Comparison of ENCODE assay signal across 1 cellular context in the genomic region with DNA sequence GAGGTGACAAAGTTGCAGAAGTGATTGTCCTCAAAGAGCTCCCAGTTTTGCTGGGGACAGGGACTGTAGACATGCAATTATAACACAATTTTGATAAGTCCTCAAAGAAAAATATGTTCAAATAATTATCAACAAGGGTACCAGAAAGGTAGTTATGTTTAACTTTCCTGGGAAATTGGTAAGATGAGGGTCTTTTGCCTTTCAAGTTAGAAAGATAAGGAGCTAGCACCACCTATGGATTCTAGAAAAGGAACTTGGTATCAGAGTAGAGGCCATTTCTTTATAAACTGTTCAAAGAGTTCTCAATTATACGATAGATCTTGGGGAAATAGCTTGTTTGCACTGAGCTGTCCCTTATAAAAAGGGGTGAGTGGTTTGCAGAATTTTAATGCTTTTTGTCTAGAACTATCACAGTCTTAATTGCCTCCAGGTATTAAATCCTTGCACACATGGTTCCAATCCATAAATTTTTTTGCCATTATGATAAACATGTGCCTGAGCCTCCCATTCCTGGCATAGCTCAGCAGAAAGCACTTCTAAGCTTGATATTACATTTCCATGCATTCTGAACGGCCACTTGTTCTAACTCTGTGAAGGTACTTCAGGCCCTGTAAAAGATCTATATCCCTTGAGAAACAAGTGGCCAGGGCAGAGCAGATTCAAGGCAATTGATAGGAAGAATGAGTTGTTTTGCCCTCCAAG.
TF ChIP-seq lines count a peak whose summit lies in the region.

No MANE protein-coding gene starts in this region.

TF ChIP-seq in neural cell, 6 proteins besides CTCF, POLR2A, EP300 and RAD21 (continued from another document):
- TF ChIP-seq, protein P1, sequence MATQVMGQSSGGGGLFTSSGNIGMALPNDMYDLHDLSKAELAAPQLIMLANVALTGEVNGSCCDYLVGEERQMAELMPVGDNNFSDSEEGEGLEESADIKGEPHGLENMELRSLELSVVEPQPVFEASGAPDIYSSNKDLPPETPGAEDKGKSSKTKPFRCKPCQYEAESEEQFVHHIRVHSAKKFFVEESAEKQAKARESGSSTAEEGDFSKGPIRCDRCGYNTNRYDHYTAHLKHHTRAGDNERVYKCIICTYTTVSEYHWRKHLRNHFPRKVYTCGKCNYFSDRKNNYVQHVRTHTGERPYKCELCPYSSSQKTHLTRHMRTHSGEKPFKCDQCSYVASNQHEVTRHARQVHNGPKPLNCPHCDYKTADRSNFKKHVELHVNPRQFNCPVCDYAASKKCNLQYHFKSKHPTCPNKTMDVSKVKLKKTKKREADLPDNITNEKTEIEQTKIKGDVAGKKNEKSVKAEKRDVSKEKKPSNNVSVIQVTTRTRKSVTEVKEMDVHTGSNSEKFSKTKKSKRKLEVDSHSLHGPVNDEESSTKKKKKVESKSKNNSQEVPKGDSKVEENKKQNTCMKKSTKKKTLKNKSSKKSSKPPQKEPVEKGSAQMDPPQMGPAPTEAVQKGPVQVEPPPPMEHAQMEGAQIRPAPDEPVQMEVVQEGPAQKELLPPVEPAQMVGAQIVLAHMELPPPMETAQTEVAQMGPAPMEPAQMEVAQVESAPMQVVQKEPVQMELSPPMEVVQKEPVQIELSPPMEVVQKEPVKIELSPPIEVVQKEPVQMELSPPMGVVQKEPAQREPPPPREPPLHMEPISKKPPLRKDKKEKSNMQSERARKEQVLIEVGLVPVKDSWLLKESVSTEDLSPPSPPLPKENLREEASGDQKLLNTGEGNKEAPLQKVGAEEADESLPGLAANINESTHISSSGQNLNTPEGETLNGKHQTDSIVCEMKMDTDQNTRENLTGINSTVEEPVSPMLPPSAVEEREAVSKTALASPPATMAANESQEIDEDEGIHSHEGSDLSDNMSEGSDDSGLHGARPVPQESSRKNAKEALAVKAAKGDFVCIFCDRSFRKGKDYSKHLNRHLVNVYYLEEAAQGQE (IDR thresholded peaks at IDR 0.05; ENCODE audit: borderline replicate concordance), result no peak
- no peak for TF ChIP-seq POLR2AphosphoS5 (IDR thresholded peaks at IDR 0.05)
- no peak for TF ChIP-seq TAF1 (IDR thresholded peaks at IDR 0.05; ENCODE audit: low read depth)
- no peak for TF ChIP-seq MXI1 (conservative IDR thresholded peaks at IDR 0.05; ENCODE audit: poor library complexity, severe bottlenecking)
TF ChIP-seq in neural cell: peak in this region for 0.
